Comparison of ENCODE assay signal across 8 cellular contexts in the genomic region with DNA sequence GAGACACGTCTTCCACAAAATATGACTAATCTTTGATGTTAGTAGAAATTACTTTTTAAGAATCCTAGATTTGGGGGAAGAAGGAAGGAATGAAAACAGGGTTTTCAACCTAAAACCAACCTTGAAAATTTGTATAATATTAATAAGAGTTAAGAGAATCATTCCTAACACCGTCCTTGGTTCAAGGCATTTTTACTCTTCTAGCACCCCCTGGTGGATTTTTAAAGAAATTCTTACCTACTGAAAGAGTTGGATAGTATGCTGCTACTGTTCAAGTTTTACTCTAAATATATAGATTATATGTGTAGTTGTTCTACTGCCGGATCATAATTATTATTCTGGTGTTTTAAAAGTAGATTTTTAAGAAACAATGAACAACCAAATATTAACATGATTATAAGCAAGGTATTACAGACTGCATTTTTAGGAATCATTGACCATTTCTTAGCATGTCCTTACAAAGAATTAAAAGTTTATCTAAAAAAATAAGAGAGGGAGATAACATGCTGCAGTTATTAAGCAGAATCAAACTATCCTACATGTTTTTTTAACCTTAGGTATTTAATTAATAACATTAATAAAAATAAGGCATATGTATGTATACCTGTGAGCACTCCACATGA. TPM values are rescaled to one million over a fixed set of nuclear protein-coding genes. Genes with fewer than 3 reads are reported as not detected.
DNase-seq lines count a peak whose midpoint lies in the region; ATAC-seq and TF ChIP-seq lines count a peak whose summit lies in the region.

No MANE protein-coding gene starts in this region.

- H3K4me1 ChIP-seq in mucosa of descending colon (ENCODE audit: low read depth), result no peaks in the 10 kb centered on the region

- TF ChIP-seq CTCF in C4-2B (conservative IDR thresholded peaks at IDR 0.05), result peak; percentile 68
- TF ChIP-seq CTCF in mucosa of descending colon (IDR thresholded peaks at IDR 0.05), result peak; percentile 22

- ATAC-seq in GM19023 (IDR thresholded peaks at IDR 0.05; ENCODE audit: unreplicated experiment) (peak; percentile 87), HG03354 (IDR thresholded peaks at IDR 0.05; ENCODE audit: poor library complexity, severe bottlenecking, unreplicated experiment) (peak; percentile 93), mucosa of descending colon (no peak)

- no peaks in the 10 kb centered on the region for H3K36me3 ChIP-seq in mucosa of descending colon (ENCODE audit: low read depth)

- no peaks in the 10 kb centered on the region for H3K9me3 ChIP-seq in mucosa of descending colon

- peak; percentile 73 for DNase-seq in NCI-H748 treated with DMSO at 0.1 percent for 48 hours (lab: John Stamatoyannopoulos, UW)
- peak; percentile 38 for DNase-seq in cerebellum (ENCODE audit: low spot score)
- DNase-seq in mucosa of descending colon, result no peak
- DNase-seq in activated CD8-positive, alpha-beta memory T cell treated with anti-CD3 and anti-CD28 coated beads, Interleukin-2, amount 50 U/mL, for 48 hours, result no peak
- no peak for DNase-seq in OCI-M2 (lab: John Stamatoyannopoulos, UW; ENCODE audit: unreplicated experiment)

- H3K27ac ChIP-seq in C4-2B, result no peak overlapping the region

- no peak overlapping the region for H3K4me3 ChIP-seq in mucosa of descending colon

- intact Hi-C loops in mucosa of descending colon (cut with DNase I, micrococcal nuclease), result loop anchor here (5.0 kb wide), 2 partner anchors 889 to 909 kb away; no protein-coding TSS in a partner anchor

RNA-seq across cellular contexts. Expression of a gene that starts 7.4 kb away (rescaled TPM):
- total RNA-seq in cerebellum (13.9 TPM), mucosa of descending colon (1 to 10 TPM; 3.6 to 5.8 (median 4.7) TPM)

Comparison
In these comparisons a context has a peak if more than half of its experiments do, and no peak if none do; other contexts are left out.
1. DNase-seq: peak in NCI-H748 treated with DMSO at 0.1 percent for 48 hours (single experiment) and cerebellum (single experiment); none in mucosa of descending colon (0 of 3), activated CD8-positive, alpha-beta memory T cell treated with anti-CD3 and anti-CD28 coated beads, Interleukin-2, amount 50 U/mL, for 48 hours (single experiment) and OCI-M2 (single experiment).